In genomic region chr13:30743319-30744055, GRCh38 we compare ENCODE assay signal across 1 cellular context.
TF ChIP-seq lines count a peak whose summit lies in the region.

No MANE protein-coding gene starts in this region.

TF ChIP-seq in SK-N-SH, 30 proteins besides CTCF, POLR2A, EP300 and RAD21 (continued from another document):
- TF ChIP-seq, protein P1, sequence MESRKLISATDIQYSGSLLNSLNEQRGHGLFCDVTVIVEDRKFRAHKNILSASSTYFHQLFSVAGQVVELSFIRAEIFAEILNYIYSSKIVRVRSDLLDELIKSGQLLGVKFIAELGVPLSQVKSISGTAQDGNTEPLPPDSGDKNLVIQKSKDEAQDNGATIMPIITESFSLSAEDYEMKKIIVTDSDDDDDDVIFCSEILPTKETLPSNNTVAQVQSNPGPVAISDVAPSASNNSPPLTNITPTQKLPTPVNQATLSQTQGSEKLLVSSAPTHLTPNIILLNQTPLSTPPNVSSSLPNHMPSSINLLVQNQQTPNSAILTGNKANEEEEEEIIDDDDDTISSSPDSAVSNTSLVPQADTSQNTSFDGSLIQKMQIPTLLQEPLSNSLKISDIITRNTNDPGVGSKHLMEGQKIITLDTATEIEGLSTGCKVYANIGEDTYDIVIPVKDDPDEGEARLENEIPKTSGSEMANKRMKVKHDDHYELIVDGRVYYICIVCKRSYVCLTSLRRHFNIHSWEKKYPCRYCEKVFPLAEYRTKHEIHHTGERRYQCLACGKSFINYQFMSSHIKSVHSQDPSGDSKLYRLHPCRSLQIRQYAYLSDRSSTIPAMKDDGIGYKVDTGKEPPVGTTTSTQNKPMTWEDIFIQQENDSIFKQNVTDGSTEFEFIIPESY (IDR thresholded peaks at IDR 0.05; ENCODE audit: borderline replicate concordance, low read depth), result no peak; the same call in 1 of the 2 replicates
- peak; percentile 63; the same call in 1 of the 2 replicates for TF ChIP-seq POLR2AphosphoS5 (IDR thresholded peaks at IDR 0.05; ENCODE audit: low read depth, low read length)
- TF ChIP-seq, protein P2, sequence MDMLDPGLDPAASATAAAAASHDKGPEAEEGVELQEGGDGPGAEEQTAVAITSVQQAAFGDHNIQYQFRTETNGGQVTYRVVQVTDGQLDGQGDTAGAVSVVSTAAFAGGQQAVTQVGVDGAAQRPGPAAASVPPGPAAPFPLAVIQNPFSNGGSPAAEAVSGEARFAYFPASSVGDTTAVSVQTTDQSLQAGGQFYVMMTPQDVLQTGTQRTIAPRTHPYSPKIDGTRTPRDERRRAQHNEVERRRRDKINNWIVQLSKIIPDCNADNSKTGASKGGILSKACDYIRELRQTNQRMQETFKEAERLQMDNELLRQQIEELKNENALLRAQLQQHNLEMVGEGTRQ (IDR thresholded peaks at IDR 0.05; ENCODE audit: borderline replicate concordance, low read depth, low read length), result no peak
- TF ChIP-seq TEAD4 (IDR thresholded peaks at IDR 0.05; ENCODE audit: borderline replicate concordance, insufficient read depth), result peak; percentile 97
- TF ChIP-seq FOSL2 (IDR thresholded peaks at IDR 0.05; ENCODE audit: borderline replicate concordance, low read depth), result peak; percentile 98
- TF ChIP-seq RFX5 (IDR thresholded peaks at IDR 0.05; ENCODE audit: low read length), result no peak
- TF ChIP-seq CHD2 (IDR thresholded peaks at IDR 0.05; ENCODE audit: low read length, partially characterized antibody), result no peak
- peak; percentile 51; the same call in 1 of the 2 replicates for TF ChIP-seq FOXM1 (IDR thresholded peaks at IDR 0.05; ENCODE audit: low read depth)
- peak; percentile 100 for TF ChIP-seq RXRA (IDR thresholded peaks at IDR 0.05; ENCODE audit: borderline replicate concordance, low read depth)
- no peak for TF ChIP-seq YY1 (IDR thresholded peaks at IDR 0.05; ENCODE audit: low read depth)
- TF ChIP-seq ELF1 (IDR thresholded peaks at IDR 0.05), result peak; percentile 47; the same call in 1 of the 2 replicates
- TF ChIP-seq MEF2A (IDR thresholded peaks at IDR 0.05; ENCODE audit: borderline replicate concordance, low read depth), result peak; percentile 86
- TF ChIP-seq RCOR1 (IDR thresholded peaks at IDR 0.05; ENCODE audit: low read length), result no peak
- TF ChIP-seq NFIC (IDR thresholded peaks at IDR 0.05; ENCODE audit: borderline replicate concordance), result peak; percentile 89
- TF ChIP-seq, protein P3, sequence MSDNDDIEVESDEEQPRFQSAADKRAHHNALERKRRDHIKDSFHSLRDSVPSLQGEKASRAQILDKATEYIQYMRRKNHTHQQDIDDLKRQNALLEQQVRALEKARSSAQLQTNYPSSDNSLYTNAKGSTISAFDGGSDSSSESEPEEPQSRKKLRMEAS (IDR thresholded peaks at IDR 0.05; ENCODE audit: low read depth), result peak; percentile 75
